ENCODE assay signal across 1 cellular context in genomic region chr2:53127061-53127650, GRCh38.
TF ChIP-seq lines count a peak whose summit lies in the region.

No MANE protein-coding gene starts in this region.

TF ChIP-seq in H1, 55 proteins besides CTCF, POLR2A, EP300 and RAD21 (continued from another document):
- TF ChIP-seq SAP30 (IDR thresholded peaks at IDR 0.05; ENCODE audit: insufficient read depth, insufficient replicate concordance, low read length) = no peak
- no peak for TF ChIP-seq GABPA (IDR thresholded peaks at IDR 0.05; ENCODE audit: borderline replicate concordance, insufficient read depth, low read length)
- TF ChIP-seq HDAC2 (IDR thresholded peaks at IDR 0.05; ENCODE audit: borderline replicate concordance in 1 of 2, low read depth in 2 of 2, low read length in 2 of 2) = no peak
- no peak for TF ChIP-seq SRF (IDR thresholded peaks at IDR 0.05; ENCODE audit: low read depth, low read length)
- TF ChIP-seq EGR1 (IDR thresholded peaks at IDR 0.05; ENCODE audit: borderline replicate concordance, low read depth, low read length) = no peak
- no peak for TF ChIP-seq SUZ12 (IDR thresholded peaks at IDR 0.05; ENCODE audit: low read length)
- TF ChIP-seq SP2 (IDR thresholded peaks at IDR 0.05; ENCODE audit: low read length) = no peak
- TF ChIP-seq MAX (IDR thresholded peaks at IDR 0.05) = no peak
- no peak for TF ChIP-seq RNF2 (IDR thresholded peaks at IDR 0.05; ENCODE audit: borderline replicate concordance, low read depth, low read length, missing control alignments, poor library complexity, severe bottlenecking)
- TF ChIP-seq BCL11A (IDR thresholded peaks at IDR 0.05; ENCODE audit: low read depth in 2 of 2, low read length in 2 of 2) = no peak
- no peak for TF ChIP-seq CBX5 (IDR thresholded peaks at IDR 0.05; ENCODE audit: low read depth, low read length)
- no peak for TF ChIP-seq CHD7 (IDR thresholded peaks at IDR 0.05; ENCODE audit: insufficient replicate concordance, low read length)
- no peak for TF ChIP-seq ATF2 (IDR thresholded peaks at IDR 0.05; ENCODE audit: low read length)
- no peak for TF ChIP-seq KDM4A (IDR thresholded peaks at IDR 0.05; ENCODE audit: low read depth, low read length, severe bottlenecking)
- no peak for TF ChIP-seq YY1 (IDR thresholded peaks at IDR 0.05; ENCODE audit: low read depth, low read length)
- no peak for TF ChIP-seq ASH2L (IDR thresholded peaks at IDR 0.05; ENCODE audit: low read length)
TF ChIP-seq in H1: peak in this region for 0.
